8 cellular contexts compared by ENCODE assay signal in the genomic region with DNA sequence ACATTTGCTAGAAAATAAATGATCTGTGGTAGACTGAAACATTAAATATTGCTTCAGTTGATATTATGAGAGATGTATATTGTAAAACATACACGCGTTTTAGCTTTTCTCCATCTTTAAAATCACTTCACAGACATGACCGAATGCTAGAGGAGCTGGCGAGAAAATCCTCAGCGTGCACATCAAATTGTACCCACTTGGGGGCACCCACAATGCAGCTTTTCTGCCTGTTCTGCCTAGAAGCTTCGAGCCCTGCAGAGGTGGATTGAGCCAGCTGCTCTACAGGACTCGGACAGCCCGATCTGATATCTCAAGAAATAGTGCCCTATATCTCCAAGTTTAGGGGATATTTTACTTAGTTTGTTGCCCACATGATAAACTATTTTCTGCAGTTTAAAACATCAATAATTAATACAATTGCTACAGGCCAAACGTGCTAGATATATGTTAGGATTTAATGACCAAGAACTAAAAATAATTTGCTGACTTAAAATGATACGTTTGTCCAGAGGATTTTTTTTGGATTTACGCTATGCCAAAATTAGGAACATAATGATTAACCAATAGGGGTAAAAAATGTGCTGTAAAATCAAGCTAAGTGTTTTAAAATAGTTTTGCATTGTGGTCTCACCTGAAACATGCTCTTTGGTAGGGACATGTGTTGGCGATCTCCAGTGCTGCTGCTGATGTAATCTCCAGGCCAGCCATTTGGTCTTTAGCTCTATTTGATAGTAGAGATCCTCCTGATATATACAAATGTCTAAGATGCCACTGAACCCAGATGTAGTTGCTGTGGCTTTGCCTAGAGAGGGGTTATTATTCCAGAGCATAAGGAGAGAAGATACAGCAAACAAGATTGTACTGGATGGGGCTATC. TPM values are rescaled to one million over a fixed set of nuclear protein-coding genes. Genes with fewer than 3 reads are reported as not detected.
A peak's percentile ranks its signal among the peaks of the same experiment; 100 is the strongest.
DNase-seq lines count a peak whose midpoint lies in the region; ATAC-seq, FAIRE-seq and TF ChIP-seq lines count a peak whose summit lies in the region.

No MANE protein-coding gene starts in this region.

- BruUV-seq in A673 (replicated peaks; lab: Mats Ljungman, UMichigan) = no TSS peak

- peak; percentile 84 for FAIRE-seq in GM12892 (lab: Jason Lieb, UNC)

- H3K36me3 ChIP-seq in A673 (ENCODE audit: insufficient read depth, low read length, poor library complexity, severe bottlenecking) (no peaks in the 10 kb centered on the region), mucosa of descending colon (ENCODE audit: low read depth) (no peaks in the 10 kb centered on the region)

- H3K4me3 ChIP-seq in A673 (ENCODE audit: low read depth, low read length, poor library complexity, severe bottlenecking) = no peak overlapping the region
- no peak overlapping the region for H3K4me3 ChIP-seq in WI38 (ENCODE audit: low read depth, low read length)
- H3K4me3 ChIP-seq in dorsolateral prefrontal cortex = no peak overlapping the region
- H3K4me3 ChIP-seq in mucosa of descending colon = no peak overlapping the region

- H3K4me1 ChIP-seq in A673 (ENCODE audit: insufficient read depth, low read length, poor library complexity, severe bottlenecking) = no peaks in the 10 kb centered on the region
- no peaks in the 10 kb centered on the region for H3K4me1 ChIP-seq in mucosa of descending colon (ENCODE audit: low read depth)

- no peaks in the 10 kb centered on the region for H3K9me3 ChIP-seq in A673 (ENCODE audit: low read depth, low read length, poor library complexity, severe bottlenecking)
- H3K9me3 ChIP-seq in mucosa of descending colon = no peaks in the 10 kb centered on the region

- intact Hi-C loops in A673 (cut with micrococcal nuclease; ENCODE audit: unreplicated experiment) (loop anchor here (5.0 kb wide), 2 partner anchors 78 to 883 kb away; no protein-coding TSS in a partner anchor), dorsolateral prefrontal cortex (cut with DNase I) (no loop called here), mucosa of descending colon (cut with DNase I, micrococcal nuclease) (no loop called here)

- peak; percentile 97 for ATAC-seq in HG02981 (IDR thresholded peaks at IDR 0.05; ENCODE audit: unreplicated experiment)
- ATAC-seq in mucosa of descending colon = peak; percentile 74

- TF ChIP-seq CTCF in A673 (conservative IDR thresholded peaks at IDR 0.05; ENCODE audit: low read depth, low read length) = peak; percentile 78
- peak; percentile 48 for TF ChIP-seq CTCF in WI38 (IDR thresholded peaks at IDR 0.05; ENCODE audit: low read depth, low read length)
- TF ChIP-seq CTCF in dorsolateral prefrontal cortex (IDR thresholded peaks at IDR 0.05 in 54 of 56, conservative IDR thresholded peaks at IDR 0.05 in 2 of 56; ENCODE audit: low read depth in 1 of 56, partially characterized antibody in 56 of 56) = peak in 51 of 56 donors; percentile 13 to 67 (median 48)
- peak; percentile 29 for TF ChIP-seq CTCF in mucosa of descending colon (IDR thresholded peaks at IDR 0.05)

- no peak for TF ChIP-seq POLR2A in GM12892 (IDR thresholded peaks at IDR 0.05; ENCODE audit: low read depth, low read length)

- H3K27me3 ChIP-seq in A673 (replicated peaks; ENCODE audit: insufficient read depth, low read depth, low read length, poor library complexity) (peaks cover 15% of the 10 kb centered on the region), dorsolateral prefrontal cortex (peaks cover 0 to 8% (median 0%) of the 10 kb centered on the region in 45 donors)

- CTCF ChIA-PET in A673 (lab: Charles Lee) = interaction anchor here (1.0 to 1.1 kb wide), 4 partner anchors 48 to 1448 kb away, joined by 3 to 6 read pairs (median 3); no protein-coding TSS in a partner anchor

- POLR2A ChIA-PET in A673 (lab: Charles Lee; ENCODE audit: low non-redundant PET) = no interaction called here

- DNase-seq in A673 (ENCODE audit: low spot score) = peak; percentile 78
- DNase-seq in GM12892 (ENCODE audit: insufficient read length) = no peak
- peak; percentile 56 for DNase-seq in NCI-H2171 (lab: John Stamatoyannopoulos, UW)
- DNase-seq in dorsolateral prefrontal cortex = peak in 9 of 10 donors; percentile 20 to 64 (median 46)
- DNase-seq in mucosa of descending colon = peak in 2 of 3 donors; percentile 47 to 55
- DNase-seq in stromal cell of bone marrow (ENCODE audit: low read depth) = peak; percentile 25

- no peak overlapping the region for H3K27ac ChIP-seq in A673 (ENCODE audit: low read depth, low read length, poor library complexity, severe bottlenecking)
- no peak overlapping the region for H3K27ac ChIP-seq in dorsolateral prefrontal cortex

RNA-seq across cellular contexts. Expression of gene ATP5MC3, which starts 22.3 kb away (rescaled TPM):
- total RNA-seq in A673 (2021) (385 and 389 TPM in 2 replicates), dorsolateral prefrontal cortex (100 to 1,000 TPM in 118 of 120 experiments, 10 to 100 TPM in 2; 94.3 to 275 (median 200) TPM), mucosa of descending colon (100 to 1,000 TPM; 324 to 627 (median 480) TPM)
- 483 TPM for polyA plus RNA-seq in GM12892 (2012; ENCODE audit: missing spikeins)

RNA-seq across cellular contexts. Expression of gene ATF2, which starts 35.9 kb away (rescaled TPM):
- total RNA-seq in A673 (2021) (50.3 and 52.2 TPM in 2 replicates), dorsolateral prefrontal cortex (100 to 1,000 TPM in 76 of 120 experiments, 10 to 100 TPM in 44; 70.3 to 129 (median 104) TPM), mucosa of descending colon (10 to 100 TPM; 43.3 to 50.3 (median 44.7) TPM)
- polyA plus RNA-seq in GM12892 (2012; ENCODE audit: missing spikeins) = 29.3 TPM
